In genomic region chrX:51395474-51395806, GRCh38 we compare ENCODE assay signal across 10 cellular contexts.
DNase-seq lines count a peak whose midpoint lies in the region; ATAC-seq and FAIRE-seq lines count a peak whose summit lies in the region.
"Had no signal": no experiment of that assay in that cellular context is flagged by ENCODE, and none has a peak within 500 bp of the region (broad histone marks: within the 10 kb centered on the region; RNA-seq: fewer than 3 reads in every experiment).

No MANE protein-coding gene starts in this region.

- peaks cover 2% of the 10 kb centered on the region for H3K9me3 Mint-ChIP-seq in activated CD8-positive, alpha-beta memory T cell treated with anti-CD3 and anti-CD28 coated beads, Interleukin-2, amount 10 ng/mL, durations not matched to agents 7 days and 5 days (ENCODE audit: low read depth)
- no peaks in the 10 kb centered on the region for H3K9me3 Mint-ChIP-seq in activated CD8-positive, alpha-beta T cell treated with anti-CD3 and anti-CD28 coated beads, Interleukin-2, amount 10 ng/mL, durations not matched to agents 7 days and 5 days (ENCODE audit: insufficient read depth)

- no peak for DNase-seq in activated CD8-positive, alpha-beta memory T cell treated with anti-CD3 and anti-CD28 coated beads, Interleukin-2, amount 10 ng/mL, durations not matched to agents 7 days and 5 days
- no peak for DNase-seq in activated CD8-positive, alpha-beta memory T cell treated with anti-CD3 and anti-CD28 coated beads, Interleukin-2, amount 50 U/mL, for 4 hours
- no peak for DNase-seq in activated CD8-positive, alpha-beta T cell treated with anti-CD3 and anti-CD28 coated beads, Interleukin-2, amount 10 ng/mL, durations not matched to agents 7 days and 5 days
- peak; percentile 16 for DNase-seq in superior temporal gyrus (ENCODE audit: extremely low spot score)
- DNase-seq in GM03348 (ENCODE audit: low spot score): no peak
- DNase-seq in H4 (ENCODE audit: low spot score): no peak
- DNase-seq: NCI-H510A treated with DMSO at 0.1 percent for 48 hours, small intestine had no signal

- H3K4me3 Mint-ChIP-seq in activated CD8-positive, alpha-beta memory T cell treated with anti-CD3 and anti-CD28 coated beads, Interleukin-2, amount 10 ng/mL, durations not matched to agents 7 days and 5 days: peak overlapping the region; percentile 74
- peak overlapping the region; percentile 84 for H3K4me3 Mint-ChIP-seq in activated CD8-positive, alpha-beta T cell treated with anti-CD3 and anti-CD28 coated beads, Interleukin-2, amount 10 ng/mL, durations not matched to agents 7 days and 5 days

- H3K27ac Mint-ChIP-seq in activated CD8-positive, alpha-beta memory T cell treated with anti-CD3 and anti-CD28 coated beads, Interleukin-2, amount 10 ng/mL, durations not matched to agents 7 days and 5 days: no peak overlapping the region
- peak overlapping the region; percentile 89 for H3K27ac Mint-ChIP-seq in activated CD8-positive, alpha-beta T cell treated with anti-CD3 and anti-CD28 coated beads, Interleukin-2, amount 10 ng/mL, durations not matched to agents 7 days and 5 days

- peak; percentile 76 for FAIRE-seq in islet of Langerhans (lab: Jason Lieb, UNC)
- FAIRE-seq: small intestine had no signal

- H3K36me3 Mint-ChIP-seq in activated CD8-positive, alpha-beta memory T cell treated with anti-CD3 and anti-CD28 coated beads, Interleukin-2, amount 10 ng/mL, durations not matched to agents 7 days and 5 days: no peaks in the 10 kb centered on the region
- peaks cover 3% of the 10 kb centered on the region for H3K36me3 Mint-ChIP-seq in activated CD8-positive, alpha-beta T cell treated with anti-CD3 and anti-CD28 coated beads, Interleukin-2, amount 10 ng/mL, durations not matched to agents 7 days and 5 days (ENCODE audit: low read depth)

- H3K27me3 Mint-ChIP-seq in activated CD8-positive, alpha-beta memory T cell treated with anti-CD3 and anti-CD28 coated beads, Interleukin-2, amount 10 ng/mL, durations not matched to agents 7 days and 5 days: no peaks in the 10 kb centered on the region
- no peaks in the 10 kb centered on the region for H3K27me3 Mint-ChIP-seq in activated CD8-positive, alpha-beta T cell treated with anti-CD3 and anti-CD28 coated beads, Interleukin-2, amount 10 ng/mL, durations not matched to agents 7 days and 5 days (ENCODE audit: low read depth)

- peaks cover 3% of the 10 kb centered on the region for H3K4me1 Mint-ChIP-seq in activated CD8-positive, alpha-beta memory T cell treated with anti-CD3 and anti-CD28 coated beads, Interleukin-2, amount 10 ng/mL, durations not matched to agents 7 days and 5 days
- H3K4me1 Mint-ChIP-seq in activated CD8-positive, alpha-beta T cell treated with anti-CD3 and anti-CD28 coated beads, Interleukin-2, amount 10 ng/mL, durations not matched to agents 7 days and 5 days (ENCODE audit: low read depth): peaks cover 17% of the 10 kb centered on the region

- CTCF ChIA-PET in activated CD8-positive, alpha-beta memory T cell treated with anti-CD3 and anti-CD28 coated beads, Interleukin-2, amount 10 ng/mL, durations not matched to agents 7 days and 5 days (lab: Charles Lee): interaction anchor here (1.2 to 1.4 kb wide), 2 partner anchors 25 to 60 kb away, joined by 3 to 5 read pairs; no protein-coding TSS in a partner anchor
- CTCF ChIA-PET in activated CD8-positive, alpha-beta T cell treated with anti-CD3 and anti-CD28 coated beads, Interleukin-2, amount 10 ng/mL, durations not matched to agents 7 days and 5 days (lab: Charles Lee): no interaction called here

- ATAC-seq in activated CD8-positive, alpha-beta memory T cell treated with anti-CD3 and anti-CD28 coated beads, Interleukin-2, amount 10 ng/mL, durations not matched to agents 7 days and 5 days: no peak
- ATAC-seq in activated CD8-positive, alpha-beta T cell treated with anti-CD3 and anti-CD28 coated beads, Interleukin-2, amount 10 ng/mL, durations not matched to agents 7 days and 5 days: no peak
- no peak for ATAC-seq in HG03095 (IDR thresholded peaks at IDR 0.05; ENCODE audit: unreplicated experiment)

- POLR2A ChIA-PET in activated CD8-positive, alpha-beta T cell treated with anti-CD3 and anti-CD28 coated beads, Interleukin-2, amount 10 ng/mL, durations not matched to agents 7 days and 5 days (lab: Charles Lee): interaction anchor here (0.9 kb wide), 1 partner anchor 40 kb away, joined by 3 read pairs; no protein-coding TSS in a partner anchor
